In genomic region chr4:13544556-13545393, GRCh38 we compare ENCODE assay signal across 8 cellular contexts. TPM values are rescaled to one million over a fixed set of nuclear protein-coding genes. Genes with fewer than 3 reads are reported as not detected.
A peak's percentile ranks its signal among the peaks of the same experiment; 100 is the strongest.
DNase-seq lines count a peak whose midpoint lies in the region; FAIRE-seq and TF ChIP-seq lines count a peak whose summit lies in the region.

No MANE protein-coding gene starts in this region.

- peaks cover 85% of the 10 kb centered on the region for H3K27me3 ChIP-seq in kidney epithelial cell (ENCODE audit: control insufficient read depth, insufficient read depth, low read length)

- FAIRE-seq in G401.6 (lab: Jason Lieb, UNC): peak; percentile 93

- H3K4me3 ChIP-seq in kidney epithelial cell (ENCODE audit: low read depth, low read length): peak overlapping the region; percentile 47

- no peak for TF ChIP-seq CTCF in kidney epithelial cell (IDR thresholded peaks at IDR 0.05; ENCODE audit: insufficient read depth, low read length, poor library complexity, severe bottlenecking)

- no peaks in the 10 kb centered on the region for H3K36me3 ChIP-seq in kidney epithelial cell (ENCODE audit: control insufficient read depth, insufficient read depth, low read length)

- DNase-seq in GOT3 (lab: John Stamatoyannopoulos, UW) (peak; percentile 11), LHCN-M2 (ENCODE audit: low read depth) (peak; percentile 81), SHP77 treated with DMSO at 0.1 percent for 48 hours (lab: John Stamatoyannopoulos, UW) (peak; percentile 65), cerebellum (ENCODE audit: low spot score) (peak; percentile 31), kidney epithelial cell (ENCODE audit: low read depth) (no peak), NCI-H2107 (lab: John Stamatoyannopoulos, UW) (no peak)
- DNase-seq in stimulated activated CD4-positive, alpha-beta T cell treated with anti-CD3 and anti-CD28 coated beads, Interleukin-15, amount 100 ng/mL, for 24 hours: peak; percentile 78

RNA-seq across cellular contexts. Expression of gene NKX3-2, which starts 0.5 kb away (rescaled TPM):
- total RNA-seq in LHCN-M2 (2014; rRNA removed) (1.7 and 3.0 TPM in 2 replicates), cerebellum (0.18 TPM), kidney epithelial cell (not detected in 2 replicates)
- 0.39 TPM for polyA plus RNA-seq in LHCN-M2 (2012)

Comparison
In these comparisons a context has a peak if more than half of its experiments do, and no peak if none do; other contexts are left out.
1. DNase-seq: peak in GOT3 (single experiment), LHCN-M2 (single experiment), SHP77 treated with DMSO at 0.1 percent for 48 hours (single experiment), cerebellum (single experiment) and stimulated activated CD4-positive, alpha-beta T cell treated with anti-CD3 and anti-CD28 coated beads, Interleukin-15, amount 100 ng/mL, for 24 hours (single experiment); none in kidney epithelial cell (single experiment) and NCI-H2107 (single experiment).